ENCODE assay signal across 11 cellular contexts in the genomic region with DNA sequence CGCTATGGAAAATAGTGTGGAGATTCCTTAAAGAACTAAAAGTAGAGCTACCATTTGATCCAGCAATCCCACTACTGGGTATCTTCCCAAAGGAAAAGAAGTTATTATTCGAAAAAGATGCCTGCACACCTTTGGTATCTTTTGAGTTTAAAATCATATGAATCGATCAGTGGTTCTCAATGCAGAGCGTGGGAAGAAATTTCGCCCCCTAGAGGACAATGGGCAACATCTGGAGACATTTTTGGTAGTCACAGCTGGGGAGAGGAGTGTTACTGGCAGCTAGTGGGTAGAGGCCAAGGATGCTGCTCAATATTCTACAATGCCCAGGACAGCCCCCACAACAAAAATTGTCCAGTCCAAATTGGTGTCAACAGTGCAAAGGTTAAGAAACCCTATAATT.
DNase-seq lines count a peak whose midpoint lies in the region; ATAC-seq and TF ChIP-seq lines count a peak whose summit lies in the region.
"Had no signal": no experiment of that assay in that cellular context is flagged by ENCODE, and none has a peak within 500 bp of the region (broad histone marks: within the 10 kb centered on the region; RNA-seq: fewer than 3 reads in every experiment).

No MANE protein-coding gene starts in this region.

- peak; percentile 29 for DNase-seq in activated CD4-positive, alpha-beta memory T cell treated with anti-CD3 and anti-CD28 coated beads for 36 hours
- no peak for DNase-seq in activated CD4-positive, alpha-beta memory T cell treated with anti-CD3 and anti-CD28 coated beads, Interleukin-2, amount 10 ng/mL, durations not matched to agents 7 days and 5 days
- DNase-seq in WERI-Rb-1 (no peak), COLO668 (lab: John Stamatoyannopoulos, UW; ENCODE audit: unreplicated experiment) (no peak), substantia nigra (lab: John Stamatoyannopoulos, UW) (no peak), GM19240 (ENCODE audit: insufficient read length, low spot score) (no peak)
- peak; percentile 7 to 11 for DNase-seq in stimulated activated CD4-positive, alpha-beta T cell treated with anti-CD3 and anti-CD28 coated beads, Interleukin-2, amount 100 ng/mL, for 48 hours
- DNase-seq: esophagus squamous epithelium, tibial artery had no signal

- H3K27ac Mint-ChIP-seq in activated CD4-positive, alpha-beta memory T cell treated with anti-CD3 and anti-CD28 coated beads for 36 hours, result no peak overlapping the region
- H3K27ac Mint-ChIP-seq in activated CD4-positive, alpha-beta memory T cell treated with anti-CD3 and anti-CD28 coated beads, Interleukin-2, amount 10 ng/mL, durations not matched to agents 7 days and 5 days, result no peak overlapping the region

- H3K36me3 ChIP-seq in WERI-Rb-1, result no peaks in the 10 kb centered on the region
- H3K36me3 ChIP-seq: esophagus squamous epithelium, tibial artery had no signal

- H3K9me3 ChIP-seq in WERI-Rb-1 (ENCODE audit: severe bottlenecking), result no peaks in the 10 kb centered on the region
- H3K9me3 ChIP-seq: esophagus squamous epithelium, tibial artery had no signal

- H3K9me3 Mint-ChIP-seq in activated CD4-positive, alpha-beta memory T cell treated with anti-CD3 and anti-CD28 coated beads for 36 hours, result no peaks in the 10 kb centered on the region
- no peaks in the 10 kb centered on the region for H3K9me3 Mint-ChIP-seq in activated CD4-positive, alpha-beta memory T cell treated with anti-CD3 and anti-CD28 coated beads, Interleukin-2, amount 10 ng/mL, durations not matched to agents 7 days and 5 days

- no peaks in the 10 kb centered on the region for H3K36me3 Mint-ChIP-seq in activated CD4-positive, alpha-beta memory T cell treated with anti-CD3 and anti-CD28 coated beads for 36 hours
- H3K36me3 Mint-ChIP-seq in activated CD4-positive, alpha-beta memory T cell treated with anti-CD3 and anti-CD28 coated beads, Interleukin-2, amount 10 ng/mL, durations not matched to agents 7 days and 5 days (ENCODE audit: low read depth), result no peaks in the 10 kb centered on the region

- CTCF ChIA-PET in activated CD4-positive, alpha-beta memory T cell treated with anti-CD3 and anti-CD28 coated beads for 36 hours (lab: Charles Lee), result interaction anchor here (0.6 to 1.6 kb wide), 6 partner anchors 18 to 791 kb away, joined by 3 to 6 read pairs (median 4); no protein-coding TSS in a partner anchor
- CTCF ChIA-PET in activated CD4-positive, alpha-beta memory T cell treated with anti-CD3 and anti-CD28 coated beads, Interleukin-2, amount 10 ng/mL, durations not matched to agents 7 days and 5 days (lab: Charles Lee), result interaction anchor here (0.9 to 1.8 kb wide), 4 partner anchors 10 to 519 kb away, joined by 3 to 7 read pairs (median 4); no protein-coding TSS in a partner anchor

- H3K27me3 ChIP-seq in WERI-Rb-1 (ENCODE audit: insufficient read depth, low read depth, severe bottlenecking), result no peaks in the 10 kb centered on the region
- H3K27me3 ChIP-seq: tibial artery had no signal

- H3K4me3 ChIP-seq in WERI-Rb-1 (ENCODE audit: low read depth, low read length), result no peak overlapping the region
- H3K4me3 ChIP-seq: esophagus squamous epithelium, tibial artery had no signal

- POLR2A ChIA-PET in activated CD4-positive, alpha-beta memory T cell treated with anti-CD3 and anti-CD28 coated beads for 36 hours (lab: Charles Lee), result no interaction called here
- POLR2A ChIA-PET in activated CD4-positive, alpha-beta memory T cell treated with anti-CD3 and anti-CD28 coated beads, Interleukin-2, amount 10 ng/mL, durations not matched to agents 7 days and 5 days (lab: Charles Lee), result no interaction called here

- peak; percentile 45 for TF ChIP-seq CTCF in WERI-Rb-1 (IDR thresholded peaks at IDR 0.05; ENCODE audit: low read depth, low read length)

- peaks cover 13% of the 10 kb centered on the region for H3K27me3 Mint-ChIP-seq in activated CD4-positive, alpha-beta memory T cell treated with anti-CD3 and anti-CD28 coated beads for 36 hours
- H3K27me3 Mint-ChIP-seq in activated CD4-positive, alpha-beta memory T cell treated with anti-CD3 and anti-CD28 coated beads, Interleukin-2, amount 10 ng/mL, durations not matched to agents 7 days and 5 days, result peaks cover 10% of the 10 kb centered on the region

- H3K4me1 Mint-ChIP-seq in activated CD4-positive, alpha-beta memory T cell treated with anti-CD3 and anti-CD28 coated beads for 36 hours (ENCODE audit: low read depth), result no peaks in the 10 kb centered on the region
- H3K4me1 Mint-ChIP-seq in activated CD4-positive, alpha-beta memory T cell treated with anti-CD3 and anti-CD28 coated beads, Interleukin-2, amount 10 ng/mL, durations not matched to agents 7 days and 5 days, result no peaks in the 10 kb centered on the region

- intact Hi-C loops in activated CD4-positive, alpha-beta memory T cell treated with anti-CD3 and anti-CD28 coated beads for 36 hours (cut with micrococcal nuclease), result loop anchor here (10.0 kb wide), 1 partner anchor 97 kb away; no protein-coding TSS in a partner anchor

- H3K27ac ChIP-seq in WERI-Rb-1 (no peak overlapping the region), substantia nigra (ENCODE audit: low read depth, low read length, poor library complexity, severe bottlenecking) (no peak overlapping the region)
- H3K27ac ChIP-seq: esophagus squamous epithelium, parathyroid adenoma, tibial artery had no signal

- peak; percentile 72 for ATAC-seq in HG02885 (IDR thresholded peaks at IDR 0.05; ENCODE audit: poor library complexity, unreplicated experiment)

- H3K4me3 Mint-ChIP-seq in activated CD4-positive, alpha-beta memory T cell treated with anti-CD3 and anti-CD28 coated beads for 36 hours, result no peak overlapping the region
- no peak overlapping the region for H3K4me3 Mint-ChIP-seq in activated CD4-positive, alpha-beta memory T cell treated with anti-CD3 and anti-CD28 coated beads, Interleukin-2, amount 10 ng/mL, durations not matched to agents 7 days and 5 days

Comparison
In these comparisons a context has a peak if more than half of its experiments do, and no peak if none do; other contexts are left out.
1. DNase-seq: peak in activated CD4-positive, alpha-beta memory T cell treated with anti-CD3 and anti-CD28 coated beads for 36 hours (single experiment) and stimulated activated CD4-positive, alpha-beta T cell treated with anti-CD3 and anti-CD28 coated beads, Interleukin-2, amount 100 ng/mL, for 48 hours (2 of 2); none in activated CD4-positive, alpha-beta memory T cell treated with anti-CD3 and anti-CD28 coated beads, Interleukin-2, amount 10 ng/mL, durations not matched to agents 7 days and 5 days (single experiment), WERI-Rb-1 (single experiment), COLO668 (single experiment), substantia nigra (0 of 49) and GM19240 (single experiment).